In genomic region chr10:13115832-13116793, GRCh38 we compare ENCODE assay signal across 1 cellular context.
TF ChIP-seq lines count a peak whose summit lies in the region.

No MANE protein-coding gene starts in this region.

TF ChIP-seq in GM23338, 12 proteins besides CTCF, POLR2A, EP300 and RAD21 (continued from another document):
- TF ChIP-seq, protein P1, sequence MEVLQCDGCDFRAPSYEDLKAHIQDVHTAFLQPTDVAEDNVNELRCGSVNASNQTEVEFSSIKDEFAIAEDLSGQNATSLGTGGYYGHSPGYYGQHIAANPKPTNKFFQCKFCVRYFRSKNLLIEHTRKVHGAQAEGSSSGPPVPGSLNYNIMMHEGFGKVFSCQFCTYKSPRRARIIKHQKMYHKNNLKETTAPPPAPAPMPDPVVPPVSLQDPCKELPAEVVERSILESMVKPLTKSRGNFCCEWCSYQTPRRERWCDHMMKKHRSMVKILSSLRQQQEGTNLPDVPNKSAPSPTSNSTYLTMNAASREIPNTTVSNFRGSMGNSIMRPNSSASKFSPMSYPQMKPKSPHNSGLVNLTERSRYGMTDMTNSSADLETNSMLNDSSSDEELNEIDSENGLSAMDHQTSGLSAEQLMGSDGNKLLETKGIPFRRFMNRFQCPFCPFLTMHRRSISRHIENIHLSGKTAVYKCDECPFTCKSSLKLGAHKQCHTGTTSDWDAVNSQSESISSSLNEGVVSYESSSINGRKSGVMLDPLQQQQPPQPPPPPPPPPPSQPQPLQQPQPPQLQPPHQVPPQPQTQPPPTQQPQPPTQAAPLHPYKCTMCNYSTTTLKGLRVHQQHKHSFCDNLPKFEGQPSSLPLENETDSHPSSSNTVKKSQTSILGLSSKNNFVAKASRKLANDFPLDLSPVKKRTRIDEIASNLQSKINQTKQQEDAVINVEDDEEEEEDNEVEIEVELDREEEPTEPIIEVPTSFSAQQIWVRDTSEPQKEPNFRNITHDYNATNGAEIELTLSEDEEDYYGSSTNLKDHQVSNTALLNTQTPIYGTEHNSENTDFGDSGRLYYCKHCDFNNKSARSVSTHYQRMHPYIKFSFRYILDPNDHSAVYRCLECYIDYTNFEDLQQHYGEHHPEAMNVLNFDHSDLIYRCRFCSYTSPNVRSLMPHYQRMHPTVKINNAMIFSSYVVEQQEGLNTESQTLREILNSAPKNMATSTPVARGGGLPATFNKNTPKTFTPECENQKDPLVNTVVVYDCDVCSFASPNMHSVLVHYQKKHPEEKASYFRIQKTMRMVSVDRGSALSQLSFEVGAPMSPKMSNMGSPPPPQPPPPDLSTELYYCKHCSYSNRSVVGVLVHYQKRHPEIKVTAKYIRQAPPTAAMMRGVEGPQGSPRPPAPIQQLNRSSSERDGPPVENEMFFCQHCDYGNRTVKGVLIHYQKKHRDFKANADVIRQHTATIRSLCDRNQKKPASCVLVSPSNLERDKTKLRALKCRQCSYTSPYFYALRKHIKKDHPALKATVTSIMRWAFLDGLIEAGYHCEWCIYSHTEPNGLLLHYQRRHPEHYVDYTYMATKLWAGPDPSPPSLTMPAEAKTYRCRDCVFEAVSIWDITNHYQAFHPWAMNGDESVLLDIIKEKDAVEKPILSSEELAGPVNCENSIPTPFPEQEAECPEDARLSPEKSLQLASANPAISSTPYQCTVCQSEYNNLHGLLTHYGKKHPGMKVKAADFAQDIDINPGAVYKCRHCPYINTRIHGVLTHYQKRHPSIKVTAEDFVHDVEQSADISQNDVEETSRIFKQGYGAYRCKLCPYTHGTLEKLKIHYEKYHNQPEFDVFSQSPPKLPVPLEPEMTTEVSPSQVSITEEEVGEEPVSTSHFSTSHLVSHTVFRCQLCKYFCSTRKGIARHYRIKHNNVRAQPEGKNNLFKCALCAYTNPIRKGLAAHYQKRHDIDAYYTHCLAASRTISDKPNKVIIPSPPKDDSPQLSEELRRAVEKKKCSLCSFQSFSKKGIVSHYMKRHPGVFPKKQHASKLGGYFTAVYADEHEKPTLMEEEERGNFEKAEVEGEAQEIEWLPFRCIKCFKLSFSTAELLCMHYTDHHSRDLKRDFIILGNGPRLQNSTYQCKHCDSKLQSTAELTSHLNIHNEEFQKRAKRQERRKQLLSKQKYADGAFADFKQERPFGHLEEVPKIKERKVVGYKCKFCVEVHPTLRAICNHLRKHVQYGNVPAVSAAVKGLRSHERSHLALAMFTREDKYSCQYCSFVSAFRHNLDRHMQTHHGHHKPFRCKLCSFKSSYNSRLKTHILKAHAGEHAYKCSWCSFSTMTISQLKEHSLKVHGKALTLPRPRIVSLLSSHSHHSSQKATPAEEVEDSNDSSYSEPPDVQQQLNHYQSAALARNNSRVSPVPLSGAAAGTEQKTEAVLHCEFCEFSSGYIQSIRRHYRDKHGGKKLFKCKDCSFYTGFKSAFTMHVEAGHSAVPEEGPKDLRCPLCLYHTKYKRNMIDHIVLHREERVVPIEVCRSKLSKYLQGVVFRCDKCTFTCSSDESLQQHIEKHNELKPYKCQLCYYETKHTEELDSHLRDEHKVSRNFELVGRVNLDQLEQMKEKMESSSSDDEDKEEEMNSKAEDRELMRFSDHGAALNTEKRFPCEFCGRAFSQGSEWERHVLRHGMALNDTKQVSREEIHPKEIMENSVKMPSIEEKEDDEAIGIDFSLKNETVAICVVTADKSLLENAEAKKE (CRISPR knock-in tag; IDR thresholded peaks at IDR 0.05): no peak
- TF ChIP-seq POLR2AphosphoS5 (IDR thresholded peaks at IDR 0.05; ENCODE audit: low read depth) (no peak), STAT1 (IDR thresholded peaks at IDR 0.05; ENCODE audit: unreplicated experiment) (no peak), EZH2phosphoT487 (IDR thresholded peaks at IDR 0.05; ENCODE audit: unreplicated experiment) (no peak)
- TF ChIP-seq, protein P2, sequence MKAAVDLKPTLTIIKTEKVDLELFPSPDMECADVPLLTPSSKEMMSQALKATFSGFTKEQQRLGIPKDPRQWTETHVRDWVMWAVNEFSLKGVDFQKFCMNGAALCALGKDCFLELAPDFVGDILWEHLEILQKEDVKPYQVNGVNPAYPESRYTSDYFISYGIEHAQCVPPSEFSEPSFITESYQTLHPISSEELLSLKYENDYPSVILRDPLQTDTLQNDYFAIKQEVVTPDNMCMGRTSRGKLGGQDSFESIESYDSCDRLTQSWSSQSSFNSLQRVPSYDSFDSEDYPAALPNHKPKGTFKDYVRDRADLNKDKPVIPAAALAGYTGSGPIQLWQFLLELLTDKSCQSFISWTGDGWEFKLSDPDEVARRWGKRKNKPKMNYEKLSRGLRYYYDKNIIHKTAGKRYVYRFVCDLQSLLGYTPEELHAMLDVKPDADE (IDR thresholded peaks at IDR 0.05): no peak
TF ChIP-seq in GM23338: peak in this region for 0.
